ENCODE assay signal across 14 cellular contexts in the genomic region with DNA sequence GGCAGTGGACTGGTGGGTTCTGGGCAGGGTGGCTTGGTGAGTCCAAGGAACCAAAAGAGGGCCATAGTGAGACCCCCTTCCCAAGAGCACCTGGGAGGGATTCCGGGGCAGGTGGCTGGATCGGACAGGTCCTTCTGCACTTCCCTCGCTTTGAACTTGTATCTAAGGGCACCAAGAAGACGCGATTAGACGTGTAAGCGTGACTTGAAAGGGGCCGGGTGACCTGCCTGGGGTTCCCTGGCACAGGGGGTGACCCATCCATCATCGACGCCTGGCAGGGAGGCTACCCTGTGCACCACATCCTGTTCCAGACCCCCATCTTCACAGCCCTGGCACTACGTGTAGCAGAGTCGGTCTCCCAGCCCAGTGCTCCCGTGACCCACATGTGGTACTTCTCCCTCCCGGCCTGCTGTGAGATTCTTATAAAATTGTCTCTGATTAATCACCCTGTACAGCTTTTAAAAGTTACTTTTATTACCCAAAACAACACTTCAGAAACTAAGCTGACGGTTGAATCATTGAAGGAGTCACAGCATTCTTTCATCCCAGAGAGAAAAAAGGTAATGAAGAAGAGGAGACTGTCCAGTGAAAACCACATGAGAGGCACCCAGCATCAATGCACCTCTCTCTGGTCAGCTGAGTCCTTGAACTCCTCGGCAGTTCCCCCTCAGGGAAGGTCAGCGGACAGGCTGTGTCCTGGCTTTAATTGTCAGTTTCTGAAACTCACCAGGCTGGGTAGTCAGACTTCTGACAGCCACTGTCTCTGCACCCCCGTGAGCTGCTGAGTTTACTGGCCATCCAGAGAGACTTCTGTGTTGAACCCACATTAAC. TPM values are rescaled to one million over a fixed set of nuclear protein-coding genes. Genes with fewer than 3 reads are reported as not detected.
DNase-seq lines count a peak whose midpoint lies in the region; ATAC-seq and TF ChIP-seq lines count a peak whose summit lies in the region.
"Had no signal": no experiment of that assay in that cellular context is flagged by ENCODE, and none has a peak within 500 bp of the region (broad histone marks: within the 10 kb centered on the region; RNA-seq: fewer than 3 reads in every experiment).

No MANE protein-coding gene starts in this region.

- ATAC-seq in body of pancreas: no peak

- H3K4me1 Mint-ChIP-seq in activated naive CD4-positive, alpha-beta T cell treated with anti-CD3 and anti-CD28 coated beads for 36 hours (ENCODE audit: low read depth): no peaks in the 10 kb centered on the region

- no peaks in the 10 kb centered on the region for H4K20me1 ChIP-seq in Karpas-422 (ENCODE audit: insufficient read depth, low read depth, low read length)

- H3K4me1 ChIP-seq in body of pancreas (peaks cover 76% of the 10 kb centered on the region), Karpas-422 (ENCODE audit: low read length) (no peaks in the 10 kb centered on the region)

- H2AFZ ChIP-seq in Karpas-422 (ENCODE audit: low read length): no peak overlapping the region

- intact Hi-C loops in body of pancreas (cut with DNase I) (loop anchor here (10.0 kb wide), 1 partner anchor 70 kb away; no protein-coding TSS in a partner anchor), posterior vena cava (cut with DNase I) (no loop called here)
- intact Hi-C loops in activated naive CD4-positive, alpha-beta T cell treated with anti-CD3 and anti-CD28 coated beads for 36 hours (cut with micrococcal nuclease): no loop called here

- no peak for TF ChIP-seq POLR2A in body of pancreas (IDR thresholded peaks at IDR 0.05)

- no peak overlapping the region for H3K4me3 Mint-ChIP-seq in activated naive CD4-positive, alpha-beta T cell treated with anti-CD3 and anti-CD28 coated beads for 36 hours
- H3K4me3 Mint-ChIP-seq: activated T-helper 1 cell treated with anti-CD3 and anti-CD28 coated beads, Interleukin-12 subunit alpha, Interleukin-12 subunit beta, Interleukin-2, Interleukin-4 antibody, amounts not matched to agents 30 ng/mL and 10 ng/mL and 1 ng/mL, durations not matched to agents 14 hours and 24 hours and 36 hours; brain had no signal

- H3K36me3 Mint-ChIP-seq in activated naive CD4-positive, alpha-beta T cell treated with anti-CD3 and anti-CD28 coated beads for 36 hours (ENCODE audit: low read depth): no peaks in the 10 kb centered on the region

- H3K9me2 ChIP-seq in Karpas-422 (replicated peaks; ENCODE audit: insufficient read depth, low read length): no peaks in the 10 kb centered on the region

- peaks cover 3% of the 10 kb centered on the region for H3K27me3 Mint-ChIP-seq in activated naive CD4-positive, alpha-beta T cell treated with anti-CD3 and anti-CD28 coated beads for 36 hours (ENCODE audit: low read depth)
- H3K27me3 Mint-ChIP-seq: brain had no signal

- TF ChIP-seq CTCF in body of pancreas (IDR thresholded peaks at IDR 0.05): no peak

- H3K4me2 ChIP-seq in Karpas-422 (ENCODE audit: low read depth, low read length, poor library complexity, severe bottlenecking): no peak overlapping the region

- no peaks in the 10 kb centered on the region for H3K27me3 ChIP-seq in MG63
- no peaks in the 10 kb centered on the region for H3K27me3 ChIP-seq in body of pancreas
- no peaks in the 10 kb centered on the region for H3K27me3 ChIP-seq in Karpas-422 (ENCODE audit: low read length)

- no peaks in the 10 kb centered on the region for H3K9me3 Mint-ChIP-seq in activated naive CD4-positive, alpha-beta T cell treated with anti-CD3 and anti-CD28 coated beads for 36 hours
- H3K9me3 Mint-ChIP-seq: activated T-helper 1 cell treated with anti-CD3 and anti-CD28 coated beads, Interleukin-12 subunit alpha, Interleukin-12 subunit beta, Interleukin-2, Interleukin-4 antibody, amounts not matched to agents 30 ng/mL and 10 ng/mL and 1 ng/mL, durations not matched to agents 14 hours and 24 hours and 36 hours had no signal

- H3K9ac ChIP-seq in Karpas-422 (ENCODE audit: low read length): no peak overlapping the region

- H3K36me3 ChIP-seq in MG63 (peaks cover 39% of the 10 kb centered on the region), body of pancreas (replicated peaks in 1 of 2; ENCODE audit: insufficient read depth in 1 of 2, low read depth in 2 of 2) (no peaks in the 10 kb centered on the region), Karpas-422 (ENCODE audit: insufficient read depth, low read length) (no peaks in the 10 kb centered on the region)

- no peaks in the 10 kb centered on the region for H3K9me3 ChIP-seq in MG63
- H3K9me3 ChIP-seq in body of pancreas: no peaks in the 10 kb centered on the region
- no peaks in the 10 kb centered on the region for H3K9me3 ChIP-seq in Karpas-422 (ENCODE audit: low read length)

- H3K4me3 ChIP-seq in MG63 (no peak overlapping the region), body of pancreas (no peak overlapping the region), Karpas-422 (ENCODE audit: low read length) (no peak overlapping the region)

- H3K79me2 ChIP-seq in Karpas-422 (ENCODE audit: low read length): no peaks in the 10 kb centered on the region

- 54 to 68% methylated on average over 17 to 18 of the region's 18 CpGs for WGBS in body of pancreas, 2 donors

- H3K27ac ChIP-seq in body of pancreas: peak overlapping the region in 3 of 4 donors; percentile 49 to 61 (median 56)
- no peak overlapping the region for H3K27ac ChIP-seq in Karpas-422 (ENCODE audit: low read length)

- CTCF ChIA-PET in activated naive CD4-positive, alpha-beta T cell treated with anti-CD3 and anti-CD28 coated beads for 36 hours (lab: Charles Lee): no interaction called here

- H3K27ac Mint-ChIP-seq in activated naive CD4-positive, alpha-beta T cell treated with anti-CD3 and anti-CD28 coated beads for 36 hours: no peak overlapping the region
- H3K27ac Mint-ChIP-seq: activated T-helper 1 cell treated with anti-CD3 and anti-CD28 coated beads, Interleukin-12 subunit alpha, Interleukin-12 subunit beta, Interleukin-2, Interleukin-4 antibody, amounts not matched to agents 30 ng/mL and 10 ng/mL and 1 ng/mL, durations not matched to agents 14 hours and 24 hours and 36 hours had no signal

- DNase-seq in Daoy (ENCODE audit: low read depth) (peak; percentile 66), MG63 (peak; percentile 49), body of pancreas (peak in 3 of 4 donors; percentile 6 to 11 (median 8)), posterior vena cava (ENCODE audit: low spot score) (peak; percentile 63), Karpas-422 (no peak), anterior cingulate cortex (lab: John Stamatoyannopoulos, UW) (no peak)
- DNase-seq in activated naive CD4-positive, alpha-beta T cell treated with anti-CD3 and anti-CD28 coated beads for 36 hours: no peak
- DNase-seq in stimulated activated CD4-positive, alpha-beta T cell treated with anti-CD3 and anti-CD28 coated beads, Interleukin-1b, Interleukin-23, amount 100 ng/mL, for 48 hours: no peak
- DNase-seq: activated CD4-positive, alpha-beta T cell treated with anti-CD3 and anti-CD28 coated beads, Interleukin-2, amount 50 U/mL, for 48 hours; NCI-H187 treated with DMSO at 0.1 percent for 48 hours; NCI-H526 treated with DMSO at 0.1 percent for 48 hours; small intestine had no signal

RNA-seq across cellular contexts. Expression of gene SH3BP4, which starts 13.0 kb away (rescaled TPM):
- 72.1 and 98.8 TPM in 2 replicates for total RNA-seq in Daoy (2014; rRNA removed; shearing (Covaris generic))
- 34.2 and 39.5 TPM in 2 replicates for total RNA-seq in MG63 (2014; rRNA removed; shearing (Covaris generic); ENCODE audit: low replicate concordance)
- total RNA-seq in body of pancreas: 10 to 100 TPM; 62.6 to 71.9 TPM
- 10 to 100 TPM; 17.5 to 19.2 TPM for total RNA-seq in posterior vena cava
- total RNA-seq in Karpas-422 (2014; rRNA removed; shearing (Covaris generic); ENCODE audit: low replicate concordance): not detected in 2 replicates
- total RNA-seq in activated naive CD4-positive, alpha-beta T cell treated with anti-CD3 and anti-CD28 coated beads for 36 hours: under 1 TPM; 0.42 to 0.64 TPM

Comparison
In these comparisons a context has a peak if more than half of its experiments do, and no peak if none do; other contexts are left out.
1. DNase-seq: peak in Daoy (single experiment), MG63 (single experiment), body of pancreas (3 of 4) and posterior vena cava (single experiment); none in Karpas-422 (single experiment), activated naive CD4-positive, alpha-beta T cell treated with anti-CD3 and anti-CD28 coated beads for 36 hours (single experiment), anterior cingulate cortex (0 of 58) and stimulated activated CD4-positive, alpha-beta T cell treated with anti-CD3 and anti-CD28 coated beads, Interleukin-1b, Interleukin-23, amount 100 ng/mL, for 48 hours (single experiment).
2. RNA of gene SH3BP4, which starts 13.0 kb away (total RNA-seq): 72.1 to 98.8 TPM in Daoy, 62.6 to 71.9 TPM in body of pancreas, 34.2 to 39.5 TPM in MG63 and 17.5 to 19.2 TPM in posterior vena cava; 0.42 to 0.64 TPM in activated naive CD4-positive, alpha-beta T cell treated with anti-CD3 and anti-CD28 coated beads for 36 hours and not detected in Karpas-422; every median in the first group is over 10 times any median in the second.